Comparison of ENCODE assay signal across 18 cellular contexts in genomic region chr12:29700761-29701481, GRCh38.
DNase-seq lines count a peak whose midpoint lies in the region; TF ChIP-seq lines count a peak whose summit lies in the region.
"Had no signal": no experiment of that assay in that cellular context is flagged by ENCODE, and none has a peak within 500 bp of the region (broad histone marks: within the 10 kb centered on the region; RNA-seq: fewer than 3 reads in every experiment).

No MANE protein-coding gene starts in this region.

- CTCF ChIA-PET in MCF 10A (lab: Yijun Ruan, JAX) = interaction anchor here (0.6 to 1.7 kb wide), 4 partner anchors 13 to 583 kb away, joined by 3 to 6 read pairs (median 4); no protein-coding TSS in a partner anchor

- H3K4me3 Mint-ChIP-seq in MCF 10A (ENCODE audit: unreplicated experiment) = no peak overlapping the region
- H3K4me3 Mint-ChIP-seq in CD14-positive monocyte = no peak overlapping the region
- H3K4me3 Mint-ChIP-seq: CD4-positive, alpha-beta memory T cell had no signal

- H3K4me1 Mint-ChIP-seq in MCF 10A (ENCODE audit: insufficient read depth, unreplicated experiment) (peaks cover 21% of the 10 kb centered on the region), CD14-positive monocyte (peaks cover 4% of the 10 kb centered on the region)
- H3K4me1 Mint-ChIP-seq: CD4-positive, alpha-beta memory T cell had no signal

- intact Hi-C loops in MCF 10A (cut with micrococcal nuclease) = no loop called here
- intact Hi-C loops in breast epithelium (cut with DNase I; ENCODE audit: low total_unique reads) = no loop called here
- intact Hi-C loops in CD14-positive monocyte (cut with micrococcal nuclease) = no loop called here

- BruUV-seq in MCF 10A (replicated peaks; lab: Mats Ljungman, UMichigan) = no TSS peak

- H3K36me3 Mint-ChIP-seq in MCF 10A (ENCODE audit: insufficient read depth, unreplicated experiment) = peaks cover 79% of the 10 kb centered on the region
- peaks cover 0 to 26% of the 10 kb centered on the region in 2 donors for H3K36me3 Mint-ChIP-seq in CD14-positive monocyte
- H3K36me3 Mint-ChIP-seq: CD4-positive, alpha-beta memory T cell had no signal

- TF ChIP-seq CTCF in MCF 10A (IDR thresholded peaks at IDR 0.05; ENCODE audit: unreplicated experiment) (no peak), breast epithelium (IDR thresholded peaks at IDR 0.05) (no peak), CD14-positive monocyte (IDR thresholded peaks at IDR 0.05) (no peak)

- no peaks in the 10 kb centered on the region for H3K36me3 ChIP-seq in breast epithelium
- H3K36me3 ChIP-seq in subcutaneous abdominal adipose tissue (ENCODE audit: control insufficient read depth in 5 of 5, insufficient read depth in 5 of 5, low read length in 5 of 5) = peaks cover 0 to 3% (median 0%) of the 10 kb centered on the region in 5 donors
- H3K36me3 ChIP-seq: BE2C had no signal

- H3K9me3 ChIP-seq in breast epithelium (no peaks in the 10 kb centered on the region), subcutaneous abdominal adipose tissue (ENCODE audit: control insufficient read depth in 5 of 5, low read length in 5 of 5) (no peaks in the 10 kb centered on the region)
- H3K9me3 ChIP-seq: BE2C had no signal

- H3K4me3 ChIP-seq in breast epithelium (no peak overlapping the region), subcutaneous abdominal adipose tissue (ENCODE audit: low read depth in 1 of 5, low read length in 5 of 5) (no peak overlapping the region)
- H3K4me3 ChIP-seq: SJCRH30 had no signal

- POLR2A ChIA-PET in MCF 10A (lab: Yijun Ruan, JAX) = interaction anchor here (1.8 kb wide), 1 partner anchor 41 kb away, joined by 6 read pairs; no protein-coding TSS in a partner anchor

- H3K27me3 ChIP-seq in breast epithelium = no peaks in the 10 kb centered on the region
- no peaks in the 10 kb centered on the region for H3K27me3 ChIP-seq in subcutaneous abdominal adipose tissue (ENCODE audit: control insufficient read depth in 5 of 5, insufficient read depth in 4 of 5, low read length in 5 of 5)
- H3K27me3 ChIP-seq: BE2C, SJCRH30 had no signal

- no peak overlapping the region for H3K9ac ChIP-seq in subcutaneous abdominal adipose tissue (ENCODE audit: low read length in 5 of 5)
- H3K9ac ChIP-seq: KMS-11 had no signal

- H3K27ac Mint-ChIP-seq in MCF 10A (ENCODE audit: low read depth, unreplicated experiment) (peak overlapping the region; percentile 82), CD14-positive monocyte (peak overlapping the region in 1 of 7 donors; percentile 30)
- H3K27ac Mint-ChIP-seq: CD4-positive, alpha-beta memory T cell had no signal

- DNase-seq in MCF 10A (ENCODE audit: unreplicated experiment) (no peak), breast epithelium (ENCODE audit: low spot score in 2 of 2) (no peak), astrocyte of the hippocampus (ENCODE audit: low read depth, low spot score) (peak; percentile 30), left kidney (ENCODE audit: low read depth, low spot score) (peak; percentile 23), activated T-cell treated with anti-CD3 and anti-CD28 coated beads for 4 hours (no peak), anterior cingulate cortex (lab: John Stamatoyannopoulos, UW) (no peak), CD14-positive monocyte (ENCODE audit: low spot score) (no peak)
- DNase-seq: 8988T; BE2C; CD4-positive, alpha-beta memory T cell; GOT3; NCI-H1417 treated with DMSO at 0.1 percent for 48 hours; NCI-H187 treated with DMSO at 0.1 percent for 48 hours; NCI-H345; NCI-H526; SJCRH30 had no signal

- H3K9me3 Mint-ChIP-seq in MCF 10A (ENCODE audit: unreplicated experiment) (no peaks in the 10 kb centered on the region), CD14-positive monocyte (peaks cover 0 to 6% (median 0%) of the 10 kb centered on the region in 7 donors)

- H3K27me3 Mint-ChIP-seq in MCF 10A (ENCODE audit: insufficient read depth, unreplicated experiment) (no peaks in the 10 kb centered on the region), CD14-positive monocyte (ENCODE audit: low read depth in 3 of 3) (peaks cover 2 to 8% (median 7%) of the 10 kb centered on the region in 3 donors)

- TF ChIP-seq POLR2A in breast epithelium (IDR thresholded peaks at IDR 0.05) = no peak

- H3K27ac ChIP-seq in breast epithelium = no peak overlapping the region
- H3K27ac ChIP-seq in subcutaneous abdominal adipose tissue (ENCODE audit: low read depth, low read length) = peak overlapping the region; percentile 9
- H3K27ac ChIP-seq: KMS-11, SJCRH30 had no signal

- H3K4me1 ChIP-seq in breast epithelium = no peaks in the 10 kb centered on the region
- H3K4me1 ChIP-seq in subcutaneous abdominal adipose tissue (ENCODE audit: control insufficient read depth in 5 of 5, insufficient read depth in 5 of 5, low read length in 5 of 5) = peaks cover 0 to 16% (median 8%) of the 10 kb centered on the region in 5 donors

Comparison
In these comparisons a context has a peak if more than half of its experiments do, and no peak if none do; other contexts are left out.
1. DNase-seq: peak in astrocyte of the hippocampus (single experiment) and left kidney (single experiment); none in MCF 10A (single experiment), breast epithelium (0 of 2), activated T-cell treated with anti-CD3 and anti-CD28 coated beads for 4 hours (single experiment), anterior cingulate cortex (0 of 58) and CD14-positive monocyte (single experiment).